In the genomic region with DNA sequence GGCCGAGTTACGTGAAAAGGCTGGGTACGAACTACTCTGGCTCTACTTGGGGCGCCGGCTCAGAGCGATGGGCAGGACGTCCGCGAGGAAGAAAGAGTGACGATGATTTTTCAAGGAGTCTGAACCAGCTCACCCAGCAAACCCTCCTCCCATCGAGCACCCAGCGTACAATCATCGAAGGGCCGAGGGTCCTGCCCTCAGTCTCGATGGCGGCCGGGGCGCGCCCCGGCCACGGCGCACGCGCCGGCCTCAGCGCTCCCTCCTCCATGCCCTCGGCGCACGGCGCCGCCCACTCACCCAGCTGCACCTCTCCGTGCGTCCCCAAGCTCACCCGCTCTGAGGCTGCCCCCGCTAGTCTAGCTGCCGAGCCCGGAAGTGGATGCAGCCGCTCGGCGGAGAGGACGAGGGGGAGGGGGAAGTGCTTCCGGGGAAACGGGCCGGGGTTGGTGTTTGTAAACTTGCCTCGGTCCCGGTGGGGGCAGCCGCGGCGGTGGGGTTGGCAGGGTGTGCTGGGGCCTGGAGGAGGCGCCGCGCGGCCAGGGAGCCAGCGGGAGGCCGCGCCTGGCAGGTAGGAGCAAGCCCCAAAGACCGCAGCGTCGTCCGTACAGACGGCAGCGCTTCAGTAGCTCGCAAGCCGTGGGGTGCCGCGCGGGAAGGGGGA, we compare ENCODE assay signal across 8 cellular contexts. TPM values are rescaled to one million over a fixed set of nuclear protein-coding genes. Genes with fewer than 3 reads are reported as not detected.
DNase-seq lines count a peak whose midpoint lies in the region; ATAC-seq and TF ChIP-seq lines count a peak whose summit lies in the region.

A gene with protein sequence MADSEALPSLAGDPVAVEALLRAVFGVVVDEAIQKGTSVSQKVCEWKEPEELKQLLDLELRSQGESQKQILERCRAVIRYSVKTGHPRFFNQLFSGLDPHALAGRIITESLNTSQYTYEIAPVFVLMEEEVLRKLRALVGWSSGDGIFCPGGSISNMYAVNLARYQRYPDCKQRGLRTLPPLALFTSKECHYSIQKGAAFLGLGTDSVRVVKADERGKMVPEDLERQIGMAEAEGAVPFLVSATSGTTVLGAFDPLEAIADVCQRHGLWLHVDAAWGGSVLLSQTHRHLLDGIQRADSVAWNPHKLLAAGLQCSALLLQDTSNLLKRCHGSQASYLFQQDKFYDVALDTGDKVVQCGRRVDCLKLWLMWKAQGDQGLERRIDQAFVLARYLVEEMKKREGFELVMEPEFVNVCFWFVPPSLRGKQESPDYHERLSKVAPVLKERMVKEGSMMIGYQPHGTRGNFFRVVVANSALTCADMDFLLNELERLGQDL (minus strand): TSS at position 656 of the 661 bp plus-strand sequence. CDS start 7,455 bp downstream, outside the sequence.
A gene with protein sequence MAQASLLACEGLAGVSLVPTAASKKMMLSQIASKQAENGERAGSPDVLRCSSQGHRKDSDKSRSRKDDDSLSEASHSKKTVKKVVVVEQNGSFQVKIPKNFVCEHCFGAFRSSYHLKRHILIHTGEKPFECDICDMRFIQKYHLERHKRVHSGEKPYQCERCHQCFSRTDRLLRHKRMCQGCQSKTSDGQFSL (plus strand): TSS at position 453 of the 661 bp plus-strand sequence. CDS start 1,262 bp downstream, outside the sequence.

- ATAC-seq in HG02884 (IDR thresholded peaks at IDR 0.05; ENCODE audit: unreplicated experiment), result peak; percentile 89
- peak; percentile 98 for ATAC-seq in upper lobe of right lung

- peak; percentile 99 for DNase-seq in GM13977 (ENCODE audit: low spot score)
- DNase-seq in NCI-H1694 (lab: John Stamatoyannopoulos, UW), result peak; percentile 83
- DNase-seq in amniotic epithelial cell (ENCODE audit: low read depth), result peak; percentile 97
- DNase-seq in left ventricle myocardium inferior, result peak; percentile 98
- DNase-seq in progenitor cell of endocrine pancreas (ENCODE audit: low spot score, unreplicated experiment), result peak; percentile 89
- peak; percentile 99 for DNase-seq in upper lobe of right lung

- TF ChIP-seq CTCF in GM13977 (IDR thresholded peaks at IDR 0.05; ENCODE audit: extremely low read depth, insufficient read depth, missing control alignments) (no peak), left ventricle myocardium inferior (IDR thresholded peaks at IDR 0.05; ENCODE audit: borderline replicate concordance) (no peak), progenitor cell of endocrine pancreas (IDR thresholded peaks at IDR 0.05; ENCODE audit: unreplicated experiment) (no peak), upper lobe of right lung (IDR thresholded peaks at IDR 0.05) (no peak)

- peaks cover 38% of the 10 kb centered on the region for H3K4me1 Mint-ChIP-seq in progenitor cell of endocrine pancreas (ENCODE audit: low read depth)

- H3K27ac ChIP-seq in left ventricle myocardium inferior (replicated peaks), result peak within 1 kb of the TSS; percentile 98
- peak within 1 kb of the TSS; percentile 93 for H3K27ac ChIP-seq in upper lobe of right lung

- no peaks in the 10 kb centered on the region for H3K27me3 ChIP-seq in left ventricle myocardium inferior (ENCODE audit: low read depth)
- no peaks in the 10 kb centered on the region for H3K27me3 ChIP-seq in upper lobe of right lung

- H3K27ac Mint-ChIP-seq in progenitor cell of endocrine pancreas, result peak within 1 kb of the TSS; percentile 99

- in situ Hi-C loops in GM13977 (cut with MboI; ENCODE audit: low pct_unique_long_range_greater_than_20kb, low sequenced_read_pairs, unreplicated experiment), result no loop called here

- no peaks in the 10 kb centered on the region for H3K27me3 Mint-ChIP-seq in progenitor cell of endocrine pancreas

- intact Hi-C loops in T-helper 1 cell treated with Interleukin-12 subunit alpha and Interleukin-12 subunit beta and Interleukin-4 antibody, amounts not matched to agents 30 ng/mL and 1 ng/mL, for 36 hours (cut with micrococcal nuclease), result loop anchor here (1.0 kb wide), 17 partner anchors 10 to 547 kb away; a partner anchor contains a TSS
- intact Hi-C loops in left ventricle myocardium inferior (cut with micrococcal nuclease) (no loop called here), upper lobe of right lung (cut with DNase I) (no loop called here)

- no peaks in the 10 kb centered on the region for H3K9me3 Mint-ChIP-seq in progenitor cell of endocrine pancreas (ENCODE audit: low read depth)

- peaks cover 16% of the 10 kb centered on the region for H3K36me3 Mint-ChIP-seq in progenitor cell of endocrine pancreas (ENCODE audit: insufficient read depth)

- H3K4me1 ChIP-seq in left ventricle myocardium inferior (peaks cover 59% of the 10 kb centered on the region), upper lobe of right lung (peaks cover 32% of the 10 kb centered on the region)

- peak within 1 kb of the TSS; percentile 85 for H3K4me3 Mint-ChIP-seq in progenitor cell of endocrine pancreas (ENCODE audit: low read depth)

- H3K36me3 ChIP-seq in left ventricle myocardium inferior (peaks cover 37% of the 10 kb centered on the region), upper lobe of right lung (peaks cover 33% of the 10 kb centered on the region)

- H3K4me3 ChIP-seq in left ventricle myocardium inferior (peak within 1 kb of the TSS; percentile 84), upper lobe of right lung (peak within 1 kb of the TSS; percentile 74)

- H3K9me3 ChIP-seq in left ventricle myocardium inferior (replicated peaks) (no peaks in the 10 kb centered on the region), upper lobe of right lung (no peaks in the 10 kb centered on the region)

RNA-seq across cellular contexts. Expression of the first gene that starts in this region (rescaled TPM):
- 30.7 and 43.6 TPM in 2 replicates for total RNA-seq in T-helper 1 cell treated with Interleukin-12 subunit alpha and Interleukin-12 subunit beta and Interleukin-4 antibody, amounts not matched to agents 30 ng/mL and 1 ng/mL, for 36 hours
- total RNA-seq in left ventricle myocardium inferior (12.2 TPM), progenitor cell of endocrine pancreas (58.6 and 59.0 TPM in 2 replicates), upper lobe of right lung (41.7 TPM)

RNA-seq across cellular contexts. Expression of the second gene that starts in this region (rescaled TPM):
- 44.1 and 51.7 TPM in 2 replicates for total RNA-seq in T-helper 1 cell treated with Interleukin-12 subunit alpha and Interleukin-12 subunit beta and Interleukin-4 antibody, amounts not matched to agents 30 ng/mL and 1 ng/mL, for 36 hours
- 26.5 TPM for total RNA-seq in left ventricle myocardium inferior
- total RNA-seq in progenitor cell of endocrine pancreas, result 75.7 and 78.8 TPM in 2 replicates
- 46.8 TPM for total RNA-seq in upper lobe of right lung

Comparison
In these comparisons a context has a peak if more than half of its experiments do, and no peak if none do; other contexts are left out.
1. Peak in every context shown above with its lines: DNase-seq, ATAC-seq, H3K4me3 ChIP-seq and H3K27ac ChIP-seq.